Comparison of ENCODE assay signal across 8 cellular contexts in genomic region chr14:22872833-22873520, GRCh38. TPM values are rescaled to one million over a fixed set of nuclear protein-coding genes. Genes with fewer than 3 reads are reported as not detected.
DNase-seq lines count a peak whose midpoint lies in the region; ATAC-seq, FAIRE-seq and TF ChIP-seq lines count a peak whose summit lies in the region.

No MANE protein-coding gene starts in this region.

- peaks cover 26 to 49% (median 29%) of the 10 kb centered on the region in 7 donors for H3K4me1 Mint-ChIP-seq in naive thymus-derived CD4-positive, alpha-beta T cell

- no peaks in the 10 kb centered on the region; the same call in 1 of the 2 replicates for H3K9me3 ChIP-seq in AG04450 (ENCODE audit: control insufficient read depth, insufficient read depth, low read length)
- H3K9me3 ChIP-seq in naive thymus-derived CD4-positive, alpha-beta T cell (ENCODE audit: control insufficient read depth in 2 of 3, low read length in 3 of 3): no peaks in the 10 kb centered on the region

- peaks cover 7 to 27% (median 14%) of the 10 kb centered on the region in 5 donors for H3K36me3 Mint-ChIP-seq in naive thymus-derived CD4-positive, alpha-beta T cell

- peak overlapping the region; percentile 86 to 98 (median 92) for H3K4me3 Mint-ChIP-seq in naive thymus-derived CD4-positive, alpha-beta T cell

- no peak for FAIRE-seq in GM12891 (lab: Jason Lieb, UNC)

- peaks cover 23 to 60% (median 32%) of the 10 kb centered on the region in 3 experiments for H3K36me3 ChIP-seq in naive thymus-derived CD4-positive, alpha-beta T cell (ENCODE audit: control insufficient read depth in 2 of 3, insufficient read depth in 3 of 3, low read length in 3 of 3)

- peak overlapping the region; percentile 91 for H3K27ac ChIP-seq in AG04450 (ENCODE audit: low read depth, low read length)
- H3K27ac ChIP-seq in naive thymus-derived CD4-positive, alpha-beta T cell (ENCODE audit: low read depth, low read length): peak overlapping the region; percentile 86

- CTCF ChIA-PET in AG04450 (lab: Charles Lee): interaction anchor here (0.5 to 5.2 kb wide), 42 partner anchors 12 to 1402 kb away, joined by 3 to 110 read pairs (median 5); partner anchors contain the start of genes OXA1L, PRMT5, RBM23 and REM2
- CTCF ChIA-PET in naive thymus-derived CD4-positive, alpha-beta T cell (lab: Charles Lee): interaction anchor here (0.6 to 5.2 kb wide), 14 partner anchors 12 to 308 kb away, joined by 3 to 75 read pairs (median 5); partner anchors contain the start of gene REM2

- no peak for TF ChIP-seq POLR2A in GM12891 (IDR thresholded peaks at IDR 0.05; ENCODE audit: low read depth, low read length)

- no peak for TF ChIP-seq CTCF in AG04450 (IDR thresholded peaks at IDR 0.05; ENCODE audit: low read depth, low read length)
- no peak for TF ChIP-seq CTCF in choroid plexus epithelial cell (conservative IDR thresholded peaks at IDR 0.05; ENCODE audit: low read depth, low read length)

- no peaks in the 10 kb centered on the region for H3K27me3 Mint-ChIP-seq in naive thymus-derived CD4-positive, alpha-beta T cell

- peak overlapping the region; percentile 83 to 97 (median 90) for H3K27ac Mint-ChIP-seq in naive thymus-derived CD4-positive, alpha-beta T cell

- ATAC-seq in naive thymus-derived CD4-positive, alpha-beta T cell: no peak
- ATAC-seq in esophagus mucosa: no peak

- POLR2A ChIA-PET in AG04450 (lab: Yijun Ruan, JAX): no interaction called here
- POLR2A ChIA-PET in naive thymus-derived CD4-positive, alpha-beta T cell (lab: Charles Lee): interaction anchor here (0.7 to 8.6 kb wide), 11 partner anchors 10 to 316 kb away, joined by 3 to 145 read pairs (median 8); partner anchors contain the start of genes OXA1L, RBM23 and REM2

- H3K9me3 Mint-ChIP-seq in naive thymus-derived CD4-positive, alpha-beta T cell: no peaks in the 10 kb centered on the region

- no peak for DNase-seq in AG04450 (ENCODE audit: low read depth, low spot score)
- no peak for DNase-seq in Jurkat, Clone E6-1 (ENCODE audit: low read depth, low spot score)
- DNase-seq in choroid plexus epithelial cell (ENCODE audit: low read depth): no peak
- no peak for DNase-seq in naive thymus-derived CD4-positive, alpha-beta T cell
- no peak for DNase-seq in GM12891 (ENCODE audit: insufficient read length, low spot score)
- no peak for DNase-seq in NOMO-1 treated with dmso at 0.1 percent for 144 hours (lab: John Stamatoyannopoulos, UW; ENCODE audit: unreplicated experiment)
- DNase-seq in NCI-H1417 (lab: John Stamatoyannopoulos, UW): no peak

- H3K4me3 ChIP-seq in AG04450 (ENCODE audit: low read depth, low read length) (peak overlapping the region; percentile 80), choroid plexus epithelial cell (ENCODE audit: low read depth, low read length) (peak overlapping the region; percentile 85)
- peak overlapping the region; percentile 83 for H3K4me3 ChIP-seq in Jurkat, Clone E6-1 (ENCODE audit: low read length)
- H3K4me3 ChIP-seq in naive thymus-derived CD4-positive, alpha-beta T cell (ENCODE audit: low read length): peak overlapping the region; percentile 72

- H3K27me3 ChIP-seq in AG04450 (ENCODE audit: control insufficient read depth, insufficient read depth, low read length): no peaks in the 10 kb centered on the region
- H3K27me3 ChIP-seq in naive thymus-derived CD4-positive, alpha-beta T cell (ENCODE audit: control insufficient read depth in 2 of 2, insufficient read depth in 2 of 2, low read length in 2 of 2): no peaks in the 10 kb centered on the region

- intact Hi-C loops in naive thymus-derived CD4-positive, alpha-beta T cell (cut with micrococcal nuclease): loop anchor here (1.0 to 5.0 kb wide), 9 partner anchors 13 to 303 kb away; partner anchors contain the start of genes ACIN1 (in 1 of the 2), C14orf119 (in 1 of the 2), DAD1 (in 1 of the 2) and OXA1L (in 1 of the 2)

- peaks cover 20 to 33% of the 10 kb centered on the region in 2 donors for H3K4me1 ChIP-seq in naive thymus-derived CD4-positive, alpha-beta T cell (ENCODE audit: control insufficient read depth in 2 of 2, insufficient read depth in 2 of 2, low read length in 2 of 2)

TF ChIP-seq in GM12891, 5 proteins besides CTCF, POLR2A, EP300 and RAD21:
- TF ChIP-seq TAF1 (IDR thresholded peaks at IDR 0.05; ENCODE audit: low read depth, low read length) (no peak), POU2F2 (IDR thresholded peaks at IDR 0.05; ENCODE audit: low read depth, low read length) (no peak), SPI1 (IDR thresholded peaks at IDR 0.05; ENCODE audit: low read depth, low read length) (no peak), PAX5 (IDR thresholded peaks at IDR 0.05; ENCODE audit: insufficient read depth, low read length, severe bottlenecking) (no peak), POLR2AphosphoS5 (IDR thresholded peaks at IDR 0.05; ENCODE audit: low read depth, low read length) (no peak)

RNA-seq across cellular contexts. Expression of gene LRP10, which starts 1.4 kb away (rescaled TPM):
- 87.8 and 125 TPM in 2 replicates for polyA plus RNA-seq in AG04450 (2011; rRNA removed)
- polyA minus RNA-seq in AG04450 (2011; rRNA and poly(A)+ RNA removed): 128 and 185 TPM in 2 replicates
- polyA plus RNA-seq in Jurkat, Clone E6-1 (2012; ENCODE audit: insufficient read depth, insufficient read length): 15.2 TPM
- total RNA-seq in naive thymus-derived CD4-positive, alpha-beta T cell: 10 to 100 TPM; 55.5 to 76.1 (median 72.3) TPM
- 100 to 1,000 TPM in 1 of 2 donors, 10 to 100 TPM in 1; 68.0 to 103 TPM for polyA plus RNA-seq in naive thymus-derived CD4-positive, alpha-beta T cell
- polyA plus RNA-seq in GM12891 (2012; ENCODE audit: low read depth, missing spikeins): 31.2 TPM
- total RNA-seq in esophagus mucosa: 173 TPM

RNA-seq across cellular contexts. Expression of gene REM2, which starts 10.0 kb away (rescaled TPM):
- 0.06 and 0.19 TPM in 2 replicates for polyA plus RNA-seq in AG04450 (2011; rRNA removed)
- 0.23 TPM in 1 of 2 replicates, not detected in the other for polyA minus RNA-seq in AG04450 (2011; rRNA and poly(A)+ RNA removed)
- polyA plus RNA-seq in Jurkat, Clone E6-1 (2012; ENCODE audit: insufficient read depth, insufficient read length): not detected
- 1 to 10 TPM in 4 of 5 experiments, under 1 TPM in 1; 0.97 to 8.6 (median 5.4) TPM for total RNA-seq in naive thymus-derived CD4-positive, alpha-beta T cell
- polyA plus RNA-seq in naive thymus-derived CD4-positive, alpha-beta T cell: 1 to 10 TPM in 1 of 2 donors, under 1 TPM in 1; 0.58 to 1.4 TPM
- 0.76 TPM for polyA plus RNA-seq in GM12891 (2012; ENCODE audit: low read depth, missing spikeins)
- total RNA-seq in esophagus mucosa: 0.32 TPM

RNA-seq across cellular contexts. Expression of gene MMP14, which starts 36.6 kb away (rescaled TPM):
- 365 and 448 TPM in 2 replicates for polyA plus RNA-seq in AG04450 (2011; rRNA removed)
- 257 and 350 TPM in 2 replicates for polyA minus RNA-seq in AG04450 (2011; rRNA and poly(A)+ RNA removed)
- polyA plus RNA-seq in Jurkat, Clone E6-1 (2012; ENCODE audit: insufficient read depth, insufficient read length): 1.6 TPM
- 1 to 10 TPM; 1.8 to 6.6 (median 2.0) TPM for total RNA-seq in naive thymus-derived CD4-positive, alpha-beta T cell
- polyA plus RNA-seq in naive thymus-derived CD4-positive, alpha-beta T cell: not detected
- 1.3 TPM for polyA plus RNA-seq in GM12891 (2012; ENCODE audit: low read depth, missing spikeins)
- 109 TPM for total RNA-seq in esophagus mucosa

RNA-seq across cellular contexts. Expression of gene MRPL52, which starts 43.3 kb away (rescaled TPM):
- polyA plus RNA-seq in AG04450 (2011; rRNA removed): 71.8 and 78.1 TPM in 2 replicates
- 17.4 and 20.0 TPM in 2 replicates for polyA minus RNA-seq in AG04450 (2011; rRNA and poly(A)+ RNA removed)
- polyA plus RNA-seq in Jurkat, Clone E6-1 (2012; ENCODE audit: insufficient read depth, insufficient read length): 384 TPM
- total RNA-seq in naive thymus-derived CD4-positive, alpha-beta T cell: 100 to 1,000 TPM in 1 of 5 experiments, 10 to 100 TPM in 4; 32.9 to 118 (median 48.2) TPM
- polyA plus RNA-seq in naive thymus-derived CD4-positive, alpha-beta T cell: 100 to 1,000 TPM; 169 to 189 TPM
- 188 TPM for polyA plus RNA-seq in GM12891 (2012; ENCODE audit: low read depth, missing spikeins)
- total RNA-seq in esophagus mucosa: 103 TPM

RNA-seq across cellular contexts. Expression of gene RBM23, which starts 46.0 kb away (rescaled TPM):
- polyA plus RNA-seq in AG04450 (2011; rRNA removed): 46.2 and 47.2 TPM in 2 replicates
- 73.1 and 79.5 TPM in 2 replicates for polyA minus RNA-seq in AG04450 (2011; rRNA and poly(A)+ RNA removed)
- polyA plus RNA-seq in Jurkat, Clone E6-1 (2012; ENCODE audit: insufficient read depth, insufficient read length): 58.3 TPM
- total RNA-seq in naive thymus-derived CD4-positive, alpha-beta T cell: 100 to 1,000 TPM in 2 of 5 experiments, 10 to 100 TPM in 3; 91.9 to 140 (median 99.1) TPM
- polyA plus RNA-seq in naive thymus-derived CD4-positive, alpha-beta T cell: 10 to 100 TPM; 51.2 to 75.0 TPM
- polyA plus RNA-seq in GM12891 (2012; ENCODE audit: low read depth, missing spikeins): 26.3 TPM
- total RNA-seq in esophagus mucosa: 35.4 TPM

Comparison
In these comparisons a context has a peak if more than half of its experiments do, and no peak if none do; other contexts are left out.
1. RNA of gene MMP14, which starts 36.6 kb away (total RNA-seq): 109 TPM in esophagus mucosa (single experiment); 1.8 to 6.6 TPM in naive thymus-derived CD4-positive, alpha-beta T cell; every median in the first group is over 10 times any median in the second.
2. Peak in every context shown above with its lines, with median percentiles within 50 percentile points of each other: H3K4me3 ChIP-seq.